Comparison of ENCODE assay signal across 8 cellular contexts in genomic region chr1:248825909-248826760, GRCh38. TPM values are rescaled to one million over a fixed set of nuclear protein-coding genes. Genes with fewer than 3 reads are reported as not detected.
DNase-seq lines count a peak whose midpoint lies in the region; ATAC-seq and TF ChIP-seq lines count a peak whose summit lies in the region.

Gene SH3BP5L, minus strand, starts transcription at chr1:248825915. Its CDS starts 980 bp downstream, at chr1:248824935.

- intact Hi-C loops in dendritic cell treated with granulocyte-macrophage colony-stimulating factor and Interleukin-4, amounts not matched to agents 40 ng/mL and 50 ng/mL, for 4 days (cut with micrococcal nuclease), result loop anchor here (1.0 kb wide), 1 partner anchor 12 kb away; the partner anchor contains the start of gene ZNF672

- peak within 1 kb of the TSS; percentile 95 to 100 for H3K27ac ChIP-seq in liver (ENCODE audit: low read depth in 1 of 2, low read length in 2 of 2)

- no peaks in the 10 kb centered on the region for H3K9me3 Mint-ChIP-seq in dendritic cell treated with granulocyte-macrophage colony-stimulating factor and Interleukin-4, amounts not matched to agents 40 ng/mL and 50 ng/mL, for 4 days

- no peaks in the 10 kb centered on the region for H3K27me3 Mint-ChIP-seq in dendritic cell treated with granulocyte-macrophage colony-stimulating factor and Interleukin-4, amounts not matched to agents 40 ng/mL and 50 ng/mL, for 4 days

- peak; percentile 69 for TF ChIP-seq RAD21 in liver (IDR thresholded peaks at IDR 0.05)

- H3K4me3 Mint-ChIP-seq in dendritic cell treated with granulocyte-macrophage colony-stimulating factor and Interleukin-4, amounts not matched to agents 40 ng/mL and 50 ng/mL, for 4 days, result peak within 1 kb of the TSS; percentile 88

- H3K36me3 ChIP-seq in liver (ENCODE audit: control insufficient read depth in 4 of 4, insufficient read depth in 3 of 4, low read depth in 1 of 4, low read length in 3 of 4), result peaks cover 2 to 9% (median 3%) of the 10 kb centered on the region in 4 donors

- peaks cover 69% of the 10 kb centered on the region for H3K4me1 Mint-ChIP-seq in dendritic cell treated with granulocyte-macrophage colony-stimulating factor and Interleukin-4, amounts not matched to agents 40 ng/mL and 50 ng/mL, for 4 days (ENCODE audit: low read depth)

- H3K27ac Mint-ChIP-seq in dendritic cell treated with granulocyte-macrophage colony-stimulating factor and Interleukin-4, amounts not matched to agents 40 ng/mL and 50 ng/mL, for 4 days, result peak within 1 kb of the TSS; percentile 99

- H3K9ac ChIP-seq in liver (ENCODE audit: low read depth in 1 of 2, low read length in 2 of 2), result peak within 1 kb of the TSS; percentile 95 to 100

- under 1% methylated on average over 56 of the region's 56 CpGs for WGBS in liver

- peak within 1 kb of the TSS; percentile 75 to 99 (median 90) for H3K4me3 ChIP-seq in liver (ENCODE audit: low read depth in 1 of 3, low read length in 3 of 3)

- peaks cover 12 to 48% (median 37%) of the 10 kb centered on the region in 4 donors for H3K4me1 ChIP-seq in liver (ENCODE audit: control insufficient read depth in 4 of 4, insufficient read depth in 4 of 4, low read length in 3 of 4)

- no peaks in the 10 kb centered on the region for H3K9me3 ChIP-seq in liver (ENCODE audit: control insufficient read depth in 4 of 4, low read length in 3 of 4)

- ATAC-seq in GM19395 (IDR thresholded peaks at IDR 0.05; ENCODE audit: unreplicated experiment), result peak; percentile 95
- ATAC-seq in HG03565 (IDR thresholded peaks at IDR 0.05; ENCODE audit: unreplicated experiment), result peak; percentile 74

- peak; percentile 41 for TF ChIP-seq CTCF in liver (IDR thresholded peaks at IDR 0.05; ENCODE audit: low read depth, low read length, missing input control)

- peaks cover 47% of the 10 kb centered on the region for H3K36me3 Mint-ChIP-seq in dendritic cell treated with granulocyte-macrophage colony-stimulating factor and Interleukin-4, amounts not matched to agents 40 ng/mL and 50 ng/mL, for 4 days (ENCODE audit: low read depth)

- peak; percentile 97 for DNase-seq in CD1c-positive myeloid dendritic cell (ENCODE audit: extremely low spot score)
- DNase-seq in NCI-H748 treated with DMSO at 0.1 percent for 48 hours (lab: John Stamatoyannopoulos, UW), result peak; percentile 86
- DNase-seq in activated CD4-positive, alpha-beta T cell treated with anti-CD3 and anti-CD28 coated beads, Interleukin-2, amount 50 U/mL, for 24 hours (ENCODE audit: low read depth in 1 of 2, low spot score in 1 of 2), result peak; percentile 81 to 92
- peak; percentile 93 for DNase-seq in stimulated activated CD4-positive, alpha-beta T cell treated with anti-CD3 and anti-CD28 coated beads, Interleukin-4, amount 100 ng/mL, for 24 hours

- no peaks in the 10 kb centered on the region for H3K27me3 ChIP-seq in liver (ENCODE audit: control insufficient read depth in 4 of 4, insufficient read depth in 4 of 4, low read length in 3 of 4)

TF ChIP-seq in liver, 16 proteins besides CTCF, POLR2A, EP300 and RAD21:
- TF ChIP-seq TAF1 (conservative IDR thresholded peaks at IDR 0.05) (peak; percentile 63), FOXA2 (IDR thresholded peaks at IDR 0.05) (no peak), MAX (IDR thresholded peaks at IDR 0.05) (peak; percentile 57), HNF4G (IDR thresholded peaks at IDR 0.05) (peak; percentile 51), HNF4A (conservative IDR thresholded peaks at IDR 0.05) (peak; percentile 75 to 83), EGR1 (IDR thresholded peaks at IDR 0.05; ENCODE audit: low read depth in 2 of 2) (peak; percentile 98 to 99), ZBTB33 (IDR thresholded peaks at IDR 0.05) (no peak), RXRA (IDR thresholded peaks at IDR 0.05) (no peak), JUND (IDR thresholded peaks at IDR 0.05) (peak; percentile 14 to 26), ATF3 (IDR thresholded peaks at IDR 0.05) (no peak), SP1 (IDR thresholded peaks at IDR 0.05) (peak; percentile 54), GABPA (IDR thresholded peaks at IDR 0.05 in 1 of 2, conservative IDR thresholded peaks at IDR 0.05 in 1 of 2) (peak; percentile 89 to 96), YY1 (IDR thresholded peaks at IDR 0.05) (peak; percentile 100), REST (IDR thresholded peaks at IDR 0.05) (peak; percentile 45), NR2F2 (IDR thresholded peaks at IDR 0.05) (peak; percentile 9)

RNA-seq across cellular contexts. Expression of gene SH3BP5L, which starts in this region (rescaled TPM):
- total RNA-seq in liver, result 10 to 100 TPM; 14.3 to 16.4 TPM
- 10 to 100 TPM in 1 of 2 donors, 1 to 10 TPM in 1; 1.5 to 10.6 TPM for polyA plus RNA-seq in liver

Comparison
In these comparisons a context has a peak if more than half of its experiments do, and no peak if none do; other contexts are left out.
1. Peak in every context shown above with its lines: DNase-seq, ATAC-seq, H3K4me3 ChIP-seq and H3K27ac ChIP-seq.